In the genomic region with DNA sequence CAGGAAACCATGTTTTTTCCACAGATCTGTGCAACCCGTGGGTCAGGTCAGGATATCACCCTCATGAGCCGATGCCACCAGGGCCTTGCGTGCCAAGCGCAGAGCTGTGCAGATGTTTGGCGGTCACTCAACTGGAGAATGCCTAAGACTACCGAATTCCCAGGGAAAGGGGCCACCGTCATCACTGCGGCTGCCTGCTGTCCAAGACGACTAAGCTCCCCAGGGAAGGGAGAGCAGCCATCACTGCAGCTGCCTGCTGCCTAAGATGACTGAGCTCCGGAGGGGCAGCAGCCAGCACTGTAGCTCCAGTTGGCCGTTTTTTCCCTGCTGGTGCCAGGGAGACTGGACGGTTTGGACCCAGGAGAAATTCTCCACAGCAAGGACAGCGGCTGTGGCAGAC, we compare ENCODE assay signal across 20 cellular contexts.
"Had no signal": no experiment of that assay in that cellular context is flagged by ENCODE, and none has a peak within 500 bp of the region (broad histone marks: within the 10 kb centered on the region; RNA-seq: fewer than 3 reads in every experiment).

No MANE protein-coding gene starts in this region.

- H3K4me1 Mint-ChIP-seq: activated CD4-positive, alpha-beta memory T cell treated with anti-CD3 and anti-CD28 coated beads, Interleukin-2, amount 10 ng/mL, durations not matched to agents 7 days and 5 days; brain had no signal

- H3K27me3 Mint-ChIP-seq: activated CD4-positive, alpha-beta memory T cell treated with anti-CD3 and anti-CD28 coated beads, Interleukin-2, amount 10 ng/mL, durations not matched to agents 7 days and 5 days; activated CD4-positive, alpha-beta T cell treated with anti-CD3 and anti-CD28 coated beads, Interleukin-2, amount 10 ng/mL, durations not matched to agents 24 days and 14 days; activated naive CD8-positive, alpha-beta T cell treated with anti-CD3 and anti-CD28 coated beads, Interleukin-2, amount 50 U/mL, for 24 hours; brain; memory B cell; naive B cell; progenitor cell of endocrine pancreas; stimulated activated naive CD8-positive, alpha-beta T cell treated with anti-CD3 and anti-CD28 coated beads, Interleukin-15, Interleukin-2, amounts not matched to agents 100 ng/mL and 50 ng/mL, for 24 hours had no signal

- DNase-seq: activated CD4-positive, alpha-beta memory T cell treated with anti-CD3 and anti-CD28 coated beads, Interleukin-2, amount 10 ng/mL, durations not matched to agents 7 days and 5 days; activated CD4-positive, alpha-beta T cell treated with anti-CD3 and anti-CD28 coated beads, Interleukin-2, amount 10 ng/mL, durations not matched to agents 24 days and 14 days; activated effector memory CD4-positive, alpha-beta T cell treated with Interleukin-2 at 50 U/mL for 16 hours; activated naive CD4-positive, alpha-beta T cell treated with anti-CD3 and anti-CD28 coated beads, Interleukin-2, amount 50 U/mL, for 16 hours; activated naive CD8-positive, alpha-beta T cell treated with anti-CD3 and anti-CD28 coated beads, Interleukin-2, amount 50 U/mL, for 24 hours; activated T-cell treated with anti-CD3 and anti-CD28 coated beads, Interleukin-2, amount 50 U/mL, for 72 hours; anterior cingulate cortex; effector memory CD4-positive, alpha-beta T cell; foreskin keratinocyte; hypothalamus; left colon; mucosa of descending colon; naive B cell; stimulated activated CD4-positive, alpha-beta T cell treated with anti-CD3 and anti-CD28 coated beads, Interleukin-1b, Interleukin-23, amount 100 ng/mL, for 48 hours; thyroid gland had no signal

- H3K27me3 ChIP-seq: thyroid gland had no signal

- H3K9me3 ChIP-seq: thyroid gland had no signal

- H3K4me1 ChIP-seq: foreskin keratinocyte, thyroid gland had no signal

- H3K27ac Mint-ChIP-seq: activated CD4-positive, alpha-beta memory T cell treated with anti-CD3 and anti-CD28 coated beads, Interleukin-2, amount 10 ng/mL, durations not matched to agents 7 days and 5 days; activated CD4-positive, alpha-beta T cell treated with anti-CD3 and anti-CD28 coated beads, Interleukin-2, amount 10 ng/mL, durations not matched to agents 24 days and 14 days; activated naive CD8-positive, alpha-beta T cell treated with anti-CD3 and anti-CD28 coated beads, Interleukin-2, amount 50 U/mL, for 24 hours; activated T-cell treated with anti-CD3 and anti-CD28 coated beads, Interleukin-2, amount 50 U/mL, for 72 hours; brain; memory B cell; naive B cell; progenitor cell of endocrine pancreas; stimulated activated naive CD8-positive, alpha-beta T cell treated with anti-CD3 and anti-CD28 coated beads, Interleukin-15, Interleukin-2, amounts not matched to agents 100 ng/mL and 50 ng/mL, for 24 hours had no signal

- H3K4me3 Mint-ChIP-seq: activated CD4-positive, alpha-beta memory T cell treated with anti-CD3 and anti-CD28 coated beads, Interleukin-2, amount 10 ng/mL, durations not matched to agents 7 days and 5 days; activated CD4-positive, alpha-beta T cell treated with anti-CD3 and anti-CD28 coated beads, Interleukin-2, amount 10 ng/mL, durations not matched to agents 24 days and 14 days; activated naive CD8-positive, alpha-beta T cell treated with anti-CD3 and anti-CD28 coated beads, Interleukin-2, amount 50 U/mL, for 24 hours; activated T-cell treated with anti-CD3 and anti-CD28 coated beads, Interleukin-2, amount 50 U/mL, for 72 hours; brain; memory B cell; naive B cell; stimulated activated naive CD8-positive, alpha-beta T cell treated with anti-CD3 and anti-CD28 coated beads, Interleukin-15, Interleukin-2, amounts not matched to agents 100 ng/mL and 50 ng/mL, for 24 hours had no signal

- H3K36me3 ChIP-seq: thyroid gland had no signal

- H3K4me3 ChIP-seq: mucosa of descending colon, thyroid gland had no signal

- H3K27ac ChIP-seq: foreskin keratinocyte, thyroid gland had no signal

- ATAC-seq: activated CD4-positive, CD25-positive, alpha-beta regulatory T cell treated with anti-CD3 and anti-CD28 coated beads, Interleukin-2, amount 50 U/mL, for 24 hours; activated naive CD8-positive, alpha-beta T cell treated with anti-CD3 and anti-CD28 coated beads, Interleukin-2, amount 50 U/mL, for 24 hours; activated T-cell treated with anti-CD3 and anti-CD28 coated beads, Interleukin-2, amount 50 U/mL, for 72 hours; foreskin keratinocyte; left colon; mucosa of descending colon had no signal
